ENCODE assay signal across 15 cellular contexts in genomic region chr11:118263109-118263508, GRCh38. TPM values are rescaled to one million over a fixed set of nuclear protein-coding genes. Genes with fewer than 3 reads are reported as not detected.
DNase-seq lines count a peak whose midpoint lies in the region; ATAC-seq and TF ChIP-seq lines count a peak whose summit lies in the region.
"Had no signal": no experiment of that assay in that cellular context is flagged by ENCODE, and none has a peak within 500 bp of the region (broad histone marks: within the 10 kb centered on the region; RNA-seq: fewer than 3 reads in every experiment).

No MANE protein-coding gene starts in this region.

- peak overlapping the region; percentile 83 for H3K4me3 Mint-ChIP-seq in activated naive CD8-positive, alpha-beta T cell treated with anti-CD3 and anti-CD28 coated beads, Interleukin-2, amount 50 U/mL, for 24 hours

- TF ChIP-seq POLR2A in heart left ventricle (IDR thresholded peaks at IDR 0.05): no peak

- peak overlapping the region; percentile 80 for H3K27ac Mint-ChIP-seq in activated naive CD8-positive, alpha-beta T cell treated with anti-CD3 and anti-CD28 coated beads, Interleukin-2, amount 50 U/mL, for 24 hours

- 80 to 92% (median 81%) methylated on average over 4 of the region's 4 CpGs for WGBS in heart left ventricle, 4 donors
- WGBS in lung, 2 donors: 43 to 73% methylated on average over 4 of the region's 4 CpGs

- H3K9me3 Mint-ChIP-seq in activated naive CD8-positive, alpha-beta T cell treated with anti-CD3 and anti-CD28 coated beads, Interleukin-2, amount 50 U/mL, for 24 hours: peaks cover 4% of the 10 kb centered on the region

- H3K4me3 ChIP-seq in heart left ventricle (peak overlapping the region in 9 of 12 donors; percentile 41 to 59 (median 51)), lung (peak overlapping the region; percentile 30), upper lobe of right lung (peak overlapping the region; percentile 57)

- no peak for TF ChIP-seq CTCF in heart left ventricle (IDR thresholded peaks at IDR 0.05)
- TF ChIP-seq CTCF in lung (IDR thresholded peaks at IDR 0.05; ENCODE audit: control extremely low read depth, extremely low read depth): no peak
- no peak for TF ChIP-seq CTCF in upper lobe of right lung (IDR thresholded peaks at IDR 0.05)
- TF ChIP-seq CTCF in omental fat pad (IDR thresholded peaks at IDR 0.05): no peak

- H3K27me3 ChIP-seq in heart left ventricle (peaks cover 0 to 8% (median 0%) of the 10 kb centered on the region in 9 donors), lung (ENCODE audit: control insufficient read depth, insufficient read depth) (no peaks in the 10 kb centered on the region), upper lobe of right lung (no peaks in the 10 kb centered on the region)

- H3K4me1 Mint-ChIP-seq in activated naive CD8-positive, alpha-beta T cell treated with anti-CD3 and anti-CD28 coated beads, Interleukin-2, amount 50 U/mL, for 24 hours: peaks cover 53% of the 10 kb centered on the region

- peaks cover 46% of the 10 kb centered on the region for H3K36me3 Mint-ChIP-seq in activated naive CD8-positive, alpha-beta T cell treated with anti-CD3 and anti-CD28 coated beads, Interleukin-2, amount 50 U/mL, for 24 hours (ENCODE audit: low read depth)

- peaks cover 4% of the 10 kb centered on the region for H3K27me3 Mint-ChIP-seq in activated naive CD8-positive, alpha-beta T cell treated with anti-CD3 and anti-CD28 coated beads, Interleukin-2, amount 50 U/mL, for 24 hours

- H3K27ac ChIP-seq in heart left ventricle: no peak overlapping the region
- no peak overlapping the region for H3K27ac ChIP-seq in lung (ENCODE audit: low read depth in 1 of 2, low read length in 1 of 2)
- H3K27ac ChIP-seq in upper lobe of right lung: peak overlapping the region; percentile 82
- H3K27ac ChIP-seq: thoracic aorta had no signal

- ATAC-seq in heart left ventricle (no peak), Right ventricle myocardium inferior (no peak), lung (ENCODE audit: insufficient read depth, low FRiP score) (no peak), upper lobe of right lung (peak; percentile 11), omental fat pad (ENCODE audit: low FRiP score) (no peak), HG03108 (IDR thresholded peaks at IDR 0.05; ENCODE audit: unreplicated experiment) (no peak), GM21515 (IDR thresholded peaks at IDR 0.05; ENCODE audit: unreplicated experiment) (no peak)
- no peak for ATAC-seq in activated naive CD8-positive, alpha-beta T cell treated with anti-CD3 and anti-CD28 coated beads, Interleukin-2, amount 50 U/mL, for 24 hours

- intact Hi-C loops in heart left ventricle (cut with DNase I) (no loop called here), Right ventricle myocardium inferior (cut with DNase I) (no loop called here), upper lobe of right lung (cut with DNase I) (no loop called here)

- H3K36me3 ChIP-seq in heart left ventricle: peaks cover 0 to 7% (median 0%) of the 10 kb centered on the region in 9 donors
- H3K36me3 ChIP-seq in lung (ENCODE audit: control insufficient read depth in 2 of 2, insufficient read depth in 2 of 2, low read length in 2 of 2): peaks cover 0 to 1% of the 10 kb centered on the region in 2 donors
- peaks cover 21% of the 10 kb centered on the region for H3K36me3 ChIP-seq in upper lobe of right lung
- H3K36me3 ChIP-seq: BE2C, thoracic aorta had no signal

- H3K4me1 ChIP-seq in heart left ventricle (peaks cover 0 to 24% (median 0%) of the 10 kb centered on the region in 12 donors), lung (ENCODE audit: control insufficient read depth in 2 of 2, insufficient read depth in 2 of 2, low read length in 2 of 2) (peaks cover 0 to 3% of the 10 kb centered on the region in 2 donors), upper lobe of right lung (peaks cover 31% of the 10 kb centered on the region)
- H3K4me1 ChIP-seq: BE2C had no signal

- H3K9me3 ChIP-seq in heart left ventricle (no peaks in the 10 kb centered on the region), lung (ENCODE audit: control insufficient read depth in 2 of 2, insufficient read depth in 1 of 2, low read length in 1 of 2) (no peaks in the 10 kb centered on the region), upper lobe of right lung (no peaks in the 10 kb centered on the region)
- H3K9me3 ChIP-seq: BE2C, thoracic aorta had no signal

- DNase-seq in heart left ventricle (no peak), Right ventricle myocardium inferior (ENCODE audit: missing footprints) (no peak), lung (ENCODE audit: low spot score) (no peak), upper lobe of right lung (no peak), omental fat pad (ENCODE audit: low spot score) (no peak)
- DNase-seq in activated naive CD8-positive, alpha-beta T cell treated with anti-CD3 and anti-CD28 coated beads, Interleukin-2, amount 50 U/mL, for 24 hours: no peak
- DNase-seq: activated CD8-positive, alpha-beta memory T cell treated with anti-CD3 and anti-CD28 coated beads, Interleukin-2, amount 50 U/mL, for 4 hours; BE2C; caudate nucleus; NCI-H187 treated with DMSO at 0.1 percent for 48 hours; posterior cingulate gyrus; T-helper 9 cell had no signal

RNA-seq across cellular contexts. Expression of gene MPZL2, which starts 1.0 kb away (rescaled TPM):
- 10 to 100 TPM in 7 of 9 donors, 1 to 10 TPM in 2; 8.3 to 29.6 (median 13.2) TPM for total RNA-seq in heart left ventricle
- 1 to 10 TPM; 7.4 to 7.7 TPM for polyA plus RNA-seq in heart left ventricle
- 11.4 TPM for total RNA-seq in Right ventricle myocardium inferior
- 100 to 1,000 TPM; 116 to 143 TPM for total RNA-seq in lung
- 100 to 1,000 TPM in 1 of 2 donors, 10 to 100 TPM in 1; 87.2 to 120 TPM for polyA plus RNA-seq in lung
- total RNA-seq in upper lobe of right lung: 119 TPM
- total RNA-seq in omental fat pad: 10 to 100 TPM in 3 of 4 donors, 1 to 10 TPM in 1; 6.8 to 56.6 (median 33.6) TPM

RNA-seq across cellular contexts. Expression of gene MPZL3, which starts 10.9 kb away (rescaled TPM):
- 1 to 10 TPM; 1.3 to 6.2 (median 3.3) TPM for total RNA-seq in heart left ventricle
- 1 to 10 TPM; 1.3 to 4.2 TPM for polyA plus RNA-seq in heart left ventricle
- total RNA-seq in Right ventricle myocardium inferior: 2.2 TPM
- 10 to 100 TPM; 12.4 to 22.6 TPM for total RNA-seq in lung
- 1 to 10 TPM; 7.7 to 9.9 TPM for polyA plus RNA-seq in lung
- total RNA-seq in upper lobe of right lung: 11.8 TPM
- 1 to 10 TPM; 1.3 to 2.5 (median 2.4) TPM for total RNA-seq in omental fat pad

RNA-seq across cellular contexts. Expression of gene JAML, which starts 38.3 kb away (rescaled TPM):
- total RNA-seq in heart left ventricle (10 to 100 TPM in 2 of 9 donors, 1 to 10 TPM in 6, under 1 TPM in 1; 0.90 to 18.4 (median 2.0) TPM), Right ventricle myocardium inferior (3.3 TPM), lung (10 to 100 TPM; 29.3 to 49.1 TPM), upper lobe of right lung (87.9 TPM), omental fat pad (10 to 100 TPM in 3 of 4 donors, 1 to 10 TPM in 1; 9.9 to 35.9 (median 13.7) TPM)
- polyA plus RNA-seq in heart left ventricle (1 to 10 TPM; 1.4 to 1.6 TPM), lung (10 to 100 TPM; 34.4 to 36.5 TPM)

RNA-seq across cellular contexts. Expression of gene CD3E, which starts 41.4 kb away (rescaled TPM):
- 10 to 100 TPM in 1 of 9 donors, 1 to 10 TPM in 1, under 1 TPM in 6, not detected in 1; 0.17 to 12.0 (median 0.57) TPM for total RNA-seq in heart left ventricle
- polyA plus RNA-seq in heart left ventricle: under 1 TPM; 0.25 to 0.38 TPM
- total RNA-seq in Right ventricle myocardium inferior: 0.70 TPM
- total RNA-seq in lung: 1 to 10 TPM; 4.4 to 5.3 TPM
- 1 to 10 TPM; 5.1 to 5.7 TPM for polyA plus RNA-seq in lung
- total RNA-seq in upper lobe of right lung: 14.5 TPM
- 1 to 10 TPM; 2.8 to 4.1 (median 3.0) TPM for total RNA-seq in omental fat pad
